16 cellular contexts compared by ENCODE assay signal in genomic region chr20:23258747-23259121, GRCh38.
DNase-seq lines count a peak whose midpoint lies in the region; ATAC-seq, FAIRE-seq and TF ChIP-seq lines count a peak whose summit lies in the region.
"Had no signal": no experiment of that assay in that cellular context is flagged by ENCODE, and none has a peak within 500 bp of the region (broad histone marks: within the 10 kb centered on the region; RNA-seq: fewer than 3 reads in every experiment).

No MANE protein-coding gene starts in this region.

- H3K4me1 ChIP-seq in GM23248 (ENCODE audit: insufficient read depth) (peaks cover 26% of the 10 kb centered on the region), ascending aorta (peaks cover 0 to 13% of the 10 kb centered on the region in 2 donors), keratinocyte (ENCODE audit: control insufficient read depth, extremely low read depth, insufficient read depth, low read length) (peaks cover 31% of the 10 kb centered on the region), spleen (peaks cover 0 to 34% (median 21%) of the 10 kb centered on the region in 6 donors)

- dilution Hi-C loops in keratinocyte (cut with MboI; ENCODE audit: extremely low pct_ligation_motif_present, low sequenced_read_pairs) = no loop called here

- H3K4me3 Mint-ChIP-seq in activated T-cell treated with anti-CD3 and anti-CD28 coated beads, Interleukin-2, amount 50 U/mL, for 72 hours = no peak overlapping the region
- no peak overlapping the region for H3K4me3 Mint-ChIP-seq in natural killer cell
- H3K4me3 Mint-ChIP-seq: activated CD4-positive, alpha-beta T cell treated with anti-CD3 and anti-CD28 coated beads, Interleukin-2, amount 10 ng/mL, durations not matched to agents 24 days and 14 days; activated naive CD4-positive, alpha-beta T cell treated with anti-CD3 and anti-CD28 coated beads, Interleukin-2, amount 10 ng/mL, durations not matched to agents 7 days and 5 days; natural killer cell treated with Interleukin-12 subunit alpha and Interleukin-12 subunit beta and Interleukin-15 and Interleukin-18, amount 100 ng/mL, for 72 hours had no signal

- no peak for TF ChIP-seq CTCF in ascending aorta (IDR thresholded peaks at IDR 0.05)
- TF ChIP-seq CTCF in keratinocyte (optimal IDR thresholded peaks at IDR 0.05 in 1 of 3, IDR thresholded peaks at IDR 0.05 in 1 of 3, conservative IDR thresholded peaks at IDR 0.05 in 1 of 3; ENCODE audit: extremely low read depth in 1 of 3, insufficient read depth in 2 of 3, low read length in 3 of 3) = no peak
- no peak for TF ChIP-seq CTCF in spleen (IDR thresholded peaks at IDR 0.05 in 8 of 11, conservative IDR thresholded peaks at IDR 0.05 in 3 of 11)
- TF ChIP-seq CTCF in natural killer cell (IDR thresholded peaks at IDR 0.05) = no peak

- 80 to 81% methylated on average over 3 of the region's 3 CpGs for WGBS in GM23248 (ENCODE audit: low coverage in 1 of 2, low lambda C conversion rate in 2 of 2, missing lambda C conversion rate in 2 of 2), 2 experiments
- WGBS in spleen, 5 donors = 53 to 66% (median 62%) methylated on average over 3 of the region's 3 CpGs

- no peaks in the 10 kb centered on the region for H3K4me1 Mint-ChIP-seq in activated T-cell treated with anti-CD3 and anti-CD28 coated beads, Interleukin-2, amount 50 U/mL, for 72 hours (ENCODE audit: low read depth)
- H3K4me1 Mint-ChIP-seq in natural killer cell = no peaks in the 10 kb centered on the region
- H3K4me1 Mint-ChIP-seq: activated naive CD4-positive, alpha-beta T cell treated with anti-CD3 and anti-CD28 coated beads, Interleukin-2, amount 10 ng/mL, durations not matched to agents 7 days and 5 days had no signal

- no peaks in the 10 kb centered on the region for H3K79me2 ChIP-seq in GM23248 (ENCODE audit: insufficient read depth)
- no peaks in the 10 kb centered on the region for H3K79me2 ChIP-seq in keratinocyte (ENCODE audit: control insufficient read depth, insufficient read depth, low read length)

- no peaks in the 10 kb centered on the region for H3K27me3 Mint-ChIP-seq in activated T-cell treated with anti-CD3 and anti-CD28 coated beads, Interleukin-2, amount 50 U/mL, for 72 hours (ENCODE audit: low read depth)
- peaks cover 0 to 6% of the 10 kb centered on the region in 2 donors for H3K27me3 Mint-ChIP-seq in natural killer cell (ENCODE audit: low read depth in 2 of 2)
- H3K27me3 Mint-ChIP-seq: activated CD4-positive, alpha-beta T cell treated with anti-CD3 and anti-CD28 coated beads, Interleukin-2, amount 10 ng/mL, durations not matched to agents 24 days and 14 days had no signal

- H3K27ac ChIP-seq in GM23248 = peak overlapping the region; percentile 79
- peak overlapping the region; percentile 35 to 77 for H3K27ac ChIP-seq in ascending aorta
- H3K27ac ChIP-seq in keratinocyte (ENCODE audit: control insufficient read depth, insufficient read depth, low read length) = peak overlapping the region; percentile 84
- H3K27ac ChIP-seq in spleen = peak overlapping the region in 6 of 8 donors; percentile 7 to 76 (median 58)

- intact Hi-C loops in ascending aorta (cut with DNase I) = no loop called here
- intact Hi-C loops in spleen (cut with DNase I; ENCODE audit: low total_unique reads) = no loop called here
- intact Hi-C loops in natural killer cell (cut with micrococcal nuclease) = no loop called here

- TF ChIP-seq POLR2A in spleen (IDR thresholded peaks at IDR 0.05) = no peak

- no peaks in the 10 kb centered on the region for H3K36me3 ChIP-seq in GM23248 (ENCODE audit: low read depth)
- no peaks in the 10 kb centered on the region for H3K36me3 ChIP-seq in ascending aorta
- no peaks in the 10 kb centered on the region for H3K36me3 ChIP-seq in keratinocyte (ENCODE audit: control insufficient read depth in 2 of 2, extremely low read depth in 1 of 2, insufficient read depth in 2 of 2, low read length in 2 of 2)
- H3K36me3 ChIP-seq in spleen = no peaks in the 10 kb centered on the region

- H4K20me1 ChIP-seq in GM23248 (ENCODE audit: insufficient read depth) (no peaks in the 10 kb centered on the region), keratinocyte (ENCODE audit: control insufficient read depth, extremely low read depth, insufficient read depth, low read length) (no peaks in the 10 kb centered on the region)

- no peaks in the 10 kb centered on the region for H3K9me1 ChIP-seq in keratinocyte (ENCODE audit: control insufficient read depth, extremely low read depth, insufficient read depth, low read length)

- no peak overlapping the region for H3K27ac Mint-ChIP-seq in activated T-cell treated with anti-CD3 and anti-CD28 coated beads, Interleukin-2, amount 50 U/mL, for 72 hours
- no peak overlapping the region for H3K27ac Mint-ChIP-seq in natural killer cell
- H3K27ac Mint-ChIP-seq: activated CD4-positive, alpha-beta T cell treated with anti-CD3 and anti-CD28 coated beads, Interleukin-2, amount 10 ng/mL, durations not matched to agents 24 days and 14 days; activated naive CD4-positive, alpha-beta T cell treated with anti-CD3 and anti-CD28 coated beads, Interleukin-2, amount 10 ng/mL, durations not matched to agents 7 days and 5 days; natural killer cell treated with Interleukin-12 subunit alpha and Interleukin-12 subunit beta and Interleukin-15 and Interleukin-18, amount 100 ng/mL, for 72 hours had no signal

- no peaks in the 10 kb centered on the region for H3K9me2 ChIP-seq in GM23248 (ENCODE audit: insufficient read depth)

- H3K9me3 ChIP-seq in GM23248 (ENCODE audit: low read depth) (no peaks in the 10 kb centered on the region), ascending aorta (no peaks in the 10 kb centered on the region), keratinocyte (ENCODE audit: control insufficient read depth, low read depth, low read length) (peaks cover 2% of the 10 kb centered on the region), spleen (peaks cover 0 to 5% (median 4%) of the 10 kb centered on the region in 8 donors)

- H3K4me2 ChIP-seq in GM23248 (ENCODE audit: unreplicated experiment) (peak overlapping the region; percentile 67), keratinocyte (ENCODE audit: control insufficient read depth, extremely low read depth, insufficient read depth, low read depth, low read length) (peak overlapping the region; percentile 82)

- no peak for FAIRE-seq in keratinocyte (lab: Jason Lieb, UNC)
- FAIRE-seq: bronchial epithelial cell, TTC549 had no signal

- H2AFZ ChIP-seq in GM23248 (no peak overlapping the region), keratinocyte (ENCODE audit: control insufficient read depth, low read length) (no peak overlapping the region)

- no peak for ATAC-seq in activated T-cell treated with anti-CD3 and anti-CD28 coated beads, Interleukin-2, amount 50 U/mL, for 72 hours (replicated peaks in 1 of 2)
- ATAC-seq in natural killer cell (no peak), HG03039 (IDR thresholded peaks at IDR 0.05; ENCODE audit: unreplicated experiment) (no peak)
- ATAC-seq: natural killer cell treated with Interleukin-12 subunit alpha and Interleukin-12 subunit beta and Interleukin-15 and Interleukin-18, amount 100 ng/mL, for 72 hours had no signal

- H3F3A ChIP-seq in GM23248 (ENCODE audit: insufficient read depth) = peaks cover 37% of the 10 kb centered on the region

- peaks cover 3 to 4% of the 10 kb centered on the region in 2 donors for H3K9me3 Mint-ChIP-seq in activated T-cell treated with anti-CD3 and anti-CD28 coated beads, Interleukin-2, amount 50 U/mL, for 72 hours
- H3K9me3 Mint-ChIP-seq in natural killer cell = no peaks in the 10 kb centered on the region

- no peak for DNase-seq in GM23248
- no peak for DNase-seq in ascending aorta (ENCODE audit: low spot score in 2 of 2)
- no peak for DNase-seq in keratinocyte (ENCODE audit: low read depth, low spot score)
- no peak for DNase-seq in spleen
- no peak for DNase-seq in activated T-cell treated with anti-CD3 and anti-CD28 coated beads, Interleukin-2, amount 50 U/mL, for 72 hours
- no peak for DNase-seq in natural killer cell
- no peak for DNase-seq in GM03348 (ENCODE audit: low spot score)
- DNase-seq: activated CD4-positive, alpha-beta T cell treated with anti-CD3 and anti-CD28 coated beads, Interleukin-2, amount 10 ng/mL, durations not matched to agents 24 days and 14 days; activated naive CD4-positive, alpha-beta T cell treated with anti-CD3 and anti-CD28 coated beads, Interleukin-2, amount 10 ng/mL, durations not matched to agents 7 days and 5 days; activated T-cell treated with anti-CD3 and anti-CD28 coated beads for 4 hours; effector CD4-positive, alpha-beta T cell; H7 had no signal

- no peak overlapping the region for H3K9ac ChIP-seq in GM23248
- H3K9ac ChIP-seq in keratinocyte (ENCODE audit: control insufficient read depth, extremely low read depth, insufficient read depth, low read length) = no peak overlapping the region

- H3K36me3 Mint-ChIP-seq in activated T-cell treated with anti-CD3 and anti-CD28 coated beads, Interleukin-2, amount 50 U/mL, for 72 hours (ENCODE audit: insufficient read depth in 2 of 2) = no peaks in the 10 kb centered on the region
- H3K36me3 Mint-ChIP-seq in natural killer cell = no peaks in the 10 kb centered on the region
- H3K36me3 Mint-ChIP-seq: activated naive CD4-positive, alpha-beta T cell treated with anti-CD3 and anti-CD28 coated beads, Interleukin-2, amount 10 ng/mL, durations not matched to agents 7 days and 5 days; natural killer cell treated with Interleukin-12 subunit alpha and Interleukin-12 subunit beta and Interleukin-15 and Interleukin-18, amount 100 ng/mL, for 72 hours had no signal

- H3K4me3 ChIP-seq in GM23248 = no peak overlapping the region
- H3K4me3 ChIP-seq in ascending aorta = no peak overlapping the region
- no peak overlapping the region for H3K4me3 ChIP-seq in keratinocyte (ENCODE audit: control insufficient read depth in 2 of 3, extremely low read depth in 1 of 3, insufficient read depth in 2 of 3, low read depth in 1 of 3, low read length in 3 of 3)
- H3K4me3 ChIP-seq in spleen = no peak overlapping the region

- in situ Hi-C loops in GM23248 (cut with MboI) = no loop called here

- H3K27me3 ChIP-seq in GM23248 (replicated peaks; ENCODE audit: insufficient read depth) (no peaks in the 10 kb centered on the region), ascending aorta (no peaks in the 10 kb centered on the region), keratinocyte (ENCODE audit: control insufficient read depth, extremely low read depth, insufficient read depth, low read length) (no peaks in the 10 kb centered on the region), spleen (replicated peaks in 1 of 7) (peaks cover 0 to 14% (median 0%) of the 10 kb centered on the region in 7 donors)
